Comparison of ENCODE assay signal across 10 cellular contexts in the genomic region with DNA sequence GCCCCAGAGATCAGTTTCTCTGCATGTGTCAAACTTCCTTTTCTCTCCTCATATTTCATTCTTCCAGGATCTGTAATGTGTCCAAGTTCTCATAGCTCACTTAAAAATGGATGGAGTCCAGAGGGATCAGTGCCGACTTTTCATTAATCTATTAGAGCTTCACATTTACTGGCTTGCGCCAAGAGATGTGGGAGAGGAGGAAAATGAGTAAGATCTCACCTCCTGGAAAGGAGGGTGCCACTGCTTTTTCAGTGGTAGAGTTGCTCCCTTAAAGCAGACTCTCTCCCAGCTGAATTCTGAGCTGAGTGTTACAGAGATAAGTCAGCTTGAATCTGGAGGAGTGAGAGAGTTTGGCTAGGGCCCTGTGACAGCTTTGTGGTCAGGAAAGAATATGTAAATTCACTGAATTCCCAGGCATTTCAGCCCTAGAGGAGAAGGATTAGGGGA.
DNase-seq lines count a peak whose midpoint lies in the region; ATAC-seq and TF ChIP-seq lines count a peak whose summit lies in the region.
"Had no signal": no experiment of that assay in that cellular context is flagged by ENCODE, and none has a peak within 500 bp of the region (broad histone marks: within the 10 kb centered on the region; RNA-seq: fewer than 3 reads in every experiment).

No MANE protein-coding gene starts in this region.

- H3K4me1 Mint-ChIP-seq in neural crest cell = peaks cover 48% of the 10 kb centered on the region

- no peak overlapping the region for H3K4me3 ChIP-seq in fibroblast of the aortic adventitia (ENCODE audit: low read depth, low read length)

- peak overlapping the region; percentile 21 for H3K27ac Mint-ChIP-seq in neural crest cell (ENCODE audit: unreplicated experiment)

- ATAC-seq in GM21423 (IDR thresholded peaks at IDR 0.05; ENCODE audit: unreplicated experiment) (no peak), GM18861 (IDR thresholded peaks at IDR 0.05; ENCODE audit: unreplicated experiment) (no peak), GM18511 (IDR thresholded peaks at IDR 0.05; ENCODE audit: unreplicated experiment) (no peak)

- peak overlapping the region; percentile 70; the same call in 1 of the 2 replicates for H3K27ac ChIP-seq in C4-2B

- H3K4me3 Mint-ChIP-seq in neural crest cell = no peak overlapping the region

- H3K27me3 Mint-ChIP-seq in neural crest cell (ENCODE audit: low read depth) = no peaks in the 10 kb centered on the region

- TF ChIP-seq CTCF in C4-2B (conservative IDR thresholded peaks at IDR 0.05) (no peak), fibroblast of the aortic adventitia (IDR thresholded peaks at IDR 0.05; ENCODE audit: insufficient read depth, low read length) (peak; percentile 2), neural crest cell (conservative IDR thresholded peaks at IDR 0.05) (no peak)

- no peaks in the 10 kb centered on the region for H3K36me3 Mint-ChIP-seq in neural crest cell (ENCODE audit: low read depth)

- H3K9me3 Mint-ChIP-seq in neural crest cell = no peaks in the 10 kb centered on the region

- peak; percentile 81 for DNase-seq in RPMI7951 (ENCODE audit: low read depth)
- DNase-seq in fibroblast of the aortic adventitia (ENCODE audit: low read depth) = peak; percentile 97
- DNase-seq in neural crest cell (ENCODE audit: low read depth, low spot score) = no peak
- DNase-seq in activated CD8-positive, alpha-beta memory T cell treated with anti-CD3 and anti-CD28 coated beads, Interleukin-2, amount 50 U/mL, for 4 hours = no peak
- DNase-seq: activated CD4-positive, alpha-beta T cell treated with anti-CD3 and anti-CD28 coated beads for 48 hours; NCI-H2029 had no signal

Comparison
In these comparisons a context has a peak if more than half of its experiments do, and no peak if none do; other contexts are left out.
1. DNase-seq: peak in RPMI7951 (single experiment) and fibroblast of the aortic adventitia (single experiment); none in neural crest cell (single experiment) and activated CD8-positive, alpha-beta memory T cell treated with anti-CD3 and anti-CD28 coated beads, Interleukin-2, amount 50 U/mL, for 4 hours (single experiment).